Comparison of ENCODE assay signal across 9 cellular contexts in genomic region chr4:2862528-2862927, GRCh38. TPM values are rescaled to one million over a fixed set of nuclear protein-coding genes. Genes with fewer than 3 reads are reported as not detected.
A peak's percentile ranks its signal among the peaks of the same experiment; 100 is the strongest.
DNase-seq lines count a peak whose midpoint lies in the region; ATAC-seq and TF ChIP-seq lines count a peak whose summit lies in the region.
"Had no signal": no experiment of that assay in that cellular context is flagged by ENCODE, and none has a peak within 500 bp of the region (broad histone marks: within the 10 kb centered on the region; RNA-seq: fewer than 3 reads in every experiment).

No MANE protein-coding gene starts in this region.

- H3K27me3 ChIP-seq in HUES48 (ENCODE audit: control insufficient read depth, insufficient read depth, low read length) (no peaks in the 10 kb centered on the region), colonic mucosa (no peaks in the 10 kb centered on the region), muscle layer of duodenum (ENCODE audit: low read depth, low read length) (no peaks in the 10 kb centered on the region)

- H3K27ac ChIP-seq in HUES48 (ENCODE audit: low read depth, low read length) (peak overlapping the region; percentile 84), colonic mucosa (peak overlapping the region; percentile 14), muscle layer of duodenum (ENCODE audit: low read length) (peak overlapping the region; percentile 47)

- no peaks in the 10 kb centered on the region for H3K36me3 ChIP-seq in HUES48 (ENCODE audit: control insufficient read depth, insufficient read depth, low read length)
- H3K36me3 ChIP-seq in colonic mucosa, result no peaks in the 10 kb centered on the region
- no peaks in the 10 kb centered on the region for H3K36me3 ChIP-seq in muscle layer of duodenum (ENCODE audit: control insufficient read depth in 1 of 2, insufficient read depth in 2 of 2, low read length in 2 of 2)

- ATAC-seq in HG03095 (IDR thresholded peaks at IDR 0.05; ENCODE audit: unreplicated experiment) (no peak), HG03378 (IDR thresholded peaks at IDR 0.05; ENCODE audit: unreplicated experiment) (no peak)

- peak; percentile 71 for DNase-seq in AG20443 (ENCODE audit: low spot score)
- no peak for DNase-seq in colonic mucosa
- no peak for DNase-seq in NCI-H524 treated with DMSO at 0.1 percent for 48 hours (lab: John Stamatoyannopoulos, UW)
- DNase-seq in stimulated activated CD4-positive, alpha-beta T cell treated with anti-CD3 and anti-CD28 coated beads, Interleukin-15, amount 100 ng/mL, for 24 hours, result no peak
- DNase-seq: GDM1 had no signal

- TF ChIP-seq CTCF in colonic mucosa (IDR thresholded peaks at IDR 0.05), result no peak

- H3K4me1 ChIP-seq in HUES48 (ENCODE audit: control insufficient read depth, insufficient read depth, low read length) (peaks cover 58% of the 10 kb centered on the region), colonic mucosa (peaks cover 53% of the 10 kb centered on the region), muscle layer of duodenum (ENCODE audit: control insufficient read depth in 1 of 2, insufficient read depth in 2 of 2, low read length in 2 of 2) (peaks cover 38 to 89% of the 10 kb centered on the region in 2 donors)

- no peaks in the 10 kb centered on the region for H3K9me3 ChIP-seq in HUES48 (ENCODE audit: control insufficient read depth, insufficient read depth, low read length)
- no peaks in the 10 kb centered on the region for H3K9me3 ChIP-seq in colonic mucosa
- no peaks in the 10 kb centered on the region for H3K9me3 ChIP-seq in muscle layer of duodenum (ENCODE audit: control insufficient read depth in 1 of 2, low read length in 2 of 2)

- intact Hi-C loops in colonic mucosa (cut with DNase I), result no loop called here

- H3K9ac ChIP-seq in HUES48 (ENCODE audit: low read depth, low read length) (peak overlapping the region; percentile 11; the same call in 1 of the 2 replicates), colonic mucosa (ENCODE audit: low read depth in 2 of 2, low read length in 2 of 2) (no peak overlapping the region)

- H3K4me3 ChIP-seq in HUES48 (ENCODE audit: low read depth, low read length) (no peak overlapping the region), colonic mucosa (no peak overlapping the region), muscle layer of duodenum (ENCODE audit: low read depth in 1 of 2, low read length in 2 of 2) (no peak overlapping the region)

RNA-seq across cellular contexts. Expression of gene ADD1, which starts 18.9 kb away (rescaled TPM):
- 100 to 1,000 TPM; 223 to 233 TPM for total RNA-seq in colonic mucosa

Comparison
In these comparisons a context has a peak if more than half of its experiments do, and no peak if none do; other contexts are left out.
1. H3K27ac ChIP-seq: peak in every context shown above with its lines; median percentile 84 in HUES48; 47 in muscle layer of duodenum; 14 in colonic mucosa.